ENCODE assay signal across 14 cellular contexts in the genomic region with DNA sequence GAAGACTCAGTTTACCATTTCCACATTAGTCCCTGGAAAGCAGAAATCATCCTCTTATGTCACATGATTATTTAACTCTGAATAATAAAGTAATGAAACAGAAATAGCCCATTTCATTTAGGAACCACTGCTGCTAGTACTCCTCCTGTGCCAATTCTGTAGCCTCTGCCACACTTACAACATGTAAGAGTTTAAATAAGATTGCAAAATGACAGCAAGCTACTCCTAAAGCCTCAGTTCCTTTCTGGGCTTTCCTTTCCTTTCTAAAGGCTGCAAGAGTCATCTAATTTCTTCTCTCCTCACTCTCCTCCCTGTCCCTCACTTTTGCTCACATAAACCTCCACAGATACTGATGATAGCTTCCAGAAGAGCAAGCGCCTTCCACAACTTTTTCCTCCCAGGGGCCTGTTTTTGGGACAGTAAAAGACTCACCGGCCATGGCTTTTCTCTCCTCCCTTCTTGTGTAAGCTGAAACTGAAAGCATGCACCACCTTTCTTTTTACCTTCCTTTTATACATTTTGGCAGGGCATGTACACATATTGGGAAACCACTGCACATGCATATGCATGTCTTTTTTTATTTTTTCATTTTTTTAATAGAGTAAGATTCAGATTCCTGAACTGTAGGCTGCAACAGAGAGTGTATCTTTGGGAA. TPM values are rescaled to one million over a fixed set of nuclear protein-coding genes. Genes with fewer than 3 reads are reported as not detected.
DNase-seq lines count a peak whose midpoint lies in the region; ATAC-seq lines count a peak whose summit lies in the region.
"Had no signal": no experiment of that assay in that cellular context is flagged by ENCODE, and none has a peak within 500 bp of the region (broad histone marks: within the 10 kb centered on the region; RNA-seq: fewer than 3 reads in every experiment).

No MANE protein-coding gene starts in this region.

- POLR2A ChIA-PET in activated CD8-positive, alpha-beta T cell treated with anti-CD3 and anti-CD28 coated beads, Interleukin-2, amount 10 ng/mL, durations not matched to agents 7 days and 5 days (lab: Charles Lee): no interaction called here

- peak overlapping the region; percentile 85 for H3K27ac Mint-ChIP-seq in activated CD8-positive, alpha-beta T cell treated with anti-CD3 and anti-CD28 coated beads, Interleukin-2, amount 10 ng/mL, durations not matched to agents 7 days and 5 days
- H3K27ac Mint-ChIP-seq in memory B cell: peak overlapping the region; percentile 2
- H3K27ac Mint-ChIP-seq: HFFc6 had no signal

- ATAC-seq in GM21717 (IDR thresholded peaks at IDR 0.05; ENCODE audit: unreplicated experiment) (peak; percentile 74), memory B cell (ENCODE audit: low read depth) (no peak)
- peak; percentile 56 for ATAC-seq in activated CD8-positive, alpha-beta T cell treated with anti-CD3 and anti-CD28 coated beads, Interleukin-2, amount 10 ng/mL, durations not matched to agents 7 days and 5 days

- no peaks in the 10 kb centered on the region for H3K9me3 Mint-ChIP-seq in activated CD8-positive, alpha-beta T cell treated with anti-CD3 and anti-CD28 coated beads, Interleukin-2, amount 10 ng/mL, durations not matched to agents 7 days and 5 days (ENCODE audit: insufficient read depth)
- peaks cover 2% of the 10 kb centered on the region for H3K9me3 Mint-ChIP-seq in memory B cell
- H3K9me3 Mint-ChIP-seq: HFFc6 had no signal

- CTCF ChIA-PET in activated CD8-positive, alpha-beta T cell treated with anti-CD3 and anti-CD28 coated beads, Interleukin-2, amount 10 ng/mL, durations not matched to agents 7 days and 5 days (lab: Charles Lee): no interaction called here

- peaks cover 33% of the 10 kb centered on the region for H3K4me1 Mint-ChIP-seq in activated CD8-positive, alpha-beta T cell treated with anti-CD3 and anti-CD28 coated beads, Interleukin-2, amount 10 ng/mL, durations not matched to agents 7 days and 5 days (ENCODE audit: low read depth)
- peaks cover 9% of the 10 kb centered on the region for H3K4me1 Mint-ChIP-seq in memory B cell

- H3K27me3 Mint-ChIP-seq in activated CD8-positive, alpha-beta T cell treated with anti-CD3 and anti-CD28 coated beads, Interleukin-2, amount 10 ng/mL, durations not matched to agents 7 days and 5 days (ENCODE audit: low read depth): no peaks in the 10 kb centered on the region
- peaks cover 3% of the 10 kb centered on the region for H3K27me3 Mint-ChIP-seq in memory B cell

- peaks cover 11% of the 10 kb centered on the region for H3K36me3 Mint-ChIP-seq in activated CD8-positive, alpha-beta T cell treated with anti-CD3 and anti-CD28 coated beads, Interleukin-2, amount 10 ng/mL, durations not matched to agents 7 days and 5 days (ENCODE audit: low read depth)
- H3K36me3 Mint-ChIP-seq in memory B cell: no peaks in the 10 kb centered on the region

- H3K4me3 Mint-ChIP-seq in activated CD8-positive, alpha-beta T cell treated with anti-CD3 and anti-CD28 coated beads, Interleukin-2, amount 10 ng/mL, durations not matched to agents 7 days and 5 days: peak overlapping the region; percentile 76
- no peak overlapping the region for H3K4me3 Mint-ChIP-seq in memory B cell
- H3K4me3 Mint-ChIP-seq: HFFc6 had no signal

- peak; percentile 54 for DNase-seq in NOMO-1 treated with DMSO at 0.1 percent for 48 hours (lab: John Stamatoyannopoulos, UW; ENCODE audit: unreplicated experiment)
- no peak for DNase-seq in NOMO-1 treated with dmso at 0.1 percent for 144 hours (lab: John Stamatoyannopoulos, UW; ENCODE audit: unreplicated experiment)
- DNase-seq in activated CD8-positive, alpha-beta T cell treated with anti-CD3 and anti-CD28 coated beads, Interleukin-2, amount 10 ng/mL, durations not matched to agents 7 days and 5 days: no peak
- DNase-seq in memory B cell (ENCODE audit: low spot score in 2 of 2): no peak
- no peak for DNase-seq in medulla oblongata (ENCODE audit: extremely low spot score)
- no peak for DNase-seq in A172 (ENCODE audit: low spot score)
- no peak for DNase-seq in germinal center (ENCODE audit: low spot score)
- DNase-seq: HFFc6, hippocampal formation, NCI-H1436 treated with DMSO at 0.1 percent for 48 hours, NCI-H69 had no signal

RNA-seq across cellular contexts. Expression of a gene that starts 38.5 kb away (rescaled TPM):
- not detected for total RNA-seq in activated CD8-positive, alpha-beta T cell treated with anti-CD3 and anti-CD28 coated beads, Interleukin-2, amount 10 ng/mL, durations not matched to agents 7 days and 5 days
- not detected in 2 replicates for total RNA-seq in A172 (2014; rRNA removed; shearing (Covaris generic))
- total RNA-seq: HFFc6, liver, tibial nerve had no signal

RNA-seq across cellular contexts. Expression of a gene that starts 56.0 kb away (rescaled TPM):
- total RNA-seq in activated CD8-positive, alpha-beta T cell treated with anti-CD3 and anti-CD28 coated beads, Interleukin-2, amount 10 ng/mL, durations not matched to agents 7 days and 5 days: 10 to 100 TPM; 70.8 to 73.9 TPM
- total RNA-seq in A172 (2014; rRNA removed; shearing (Covaris generic)): 16.1 and 26.8 TPM in 2 replicates
